22 cellular contexts compared by ENCODE assay signal in genomic region chr7:133542209-133542780, GRCh38.
"Had no signal": no experiment of that assay in that cellular context is flagged by ENCODE, and none has a peak within 500 bp of the region (broad histone marks: within the 10 kb centered on the region; RNA-seq: fewer than 3 reads in every experiment).

No MANE protein-coding gene starts in this region.

- H3K36me3 ChIP-seq: brain microvascular endothelial cell, cardiac muscle cell had no signal

- H3K4me3 ChIP-seq: cardiac muscle cell had no signal

- H3K36me3 Mint-ChIP-seq: activated naive CD4-positive, alpha-beta T cell treated with anti-CD3 and anti-CD28 coated beads, Interleukin-2, amount 50 U/mL, for 72 hours had no signal

- ATAC-seq: activated CD8-positive, alpha-beta memory T cell treated with anti-CD3 and anti-CD28 coated beads, Interleukin-2, amount 10 ng/mL, durations not matched to agents 7 days and 5 days; PC-3; T-helper 17 cell had no signal

- H3K27ac Mint-ChIP-seq: activated B cell treated with CpG ODN at 0.5 μM for 24 hours; activated CD4-positive, alpha-beta T cell treated with anti-CD3 and anti-CD28 coated beads, Interleukin-2, amount 10 ng/mL, durations not matched to agents 24 days and 14 days; activated CD8-positive, alpha-beta memory T cell treated with anti-CD3 and anti-CD28 coated beads, Interleukin-2, amount 10 ng/mL, durations not matched to agents 7 days and 5 days; activated T-helper 1 cell treated with anti-CD3 and anti-CD28 coated beads, Interleukin-12 subunit alpha, Interleukin-12 subunit beta, Interleukin-2, Interleukin-4 antibody, amounts not matched to agents 30 ng/mL and 10 ng/mL and 1 ng/mL, durations not matched to agents 14 hours and 24 hours and 36 hours; T-helper 17 cell had no signal

- H3K9me3 Mint-ChIP-seq: activated B cell treated with CpG ODN at 0.5 μM for 24 hours; activated CD4-positive, alpha-beta T cell treated with anti-CD3 and anti-CD28 coated beads, Interleukin-2, amount 10 ng/mL, durations not matched to agents 24 days and 14 days; activated naive CD4-positive, alpha-beta T cell treated with anti-CD3 and anti-CD28 coated beads, Interleukin-2, amount 50 U/mL, for 72 hours; activated T-helper 1 cell treated with anti-CD3 and anti-CD28 coated beads, Interleukin-12 subunit alpha, Interleukin-12 subunit beta, Interleukin-2, Interleukin-4 antibody, amounts not matched to agents 30 ng/mL and 10 ng/mL and 1 ng/mL, durations not matched to agents 14 hours and 24 hours and 36 hours had no signal

- H3K27ac ChIP-seq: brain microvascular endothelial cell, cardiac muscle cell had no signal

- DNase-seq: activated B cell treated with CpG ODN at 0.5 μM for 24 hours; activated CD4-positive, alpha-beta T cell treated with anti-CD3 and anti-CD28 coated beads for 1 hour; activated CD4-positive, alpha-beta T cell treated with anti-CD3 and anti-CD28 coated beads, Interleukin-2, amount 10 ng/mL, durations not matched to agents 24 days and 14 days; activated CD4-positive, alpha-beta T cell treated with anti-CD3 and anti-CD28 coated beads, Interleukin-2, amount 50 U/mL, for 48 hours; activated CD8-positive, alpha-beta memory T cell treated with anti-CD3 and anti-CD28 coated beads, Interleukin-2, amount 10 ng/mL, durations not matched to agents 7 days and 5 days; activated effector memory CD4-positive, alpha-beta T cell treated with anti-CD3 and anti-CD28 coated beads, Interleukin-2, amount 50 U/mL, for 16 hours; activated naive CD4-positive, alpha-beta T cell treated with Interleukin-2 at 50 U/mL for 16 hours; brain microvascular endothelial cell; Kasumi-1; NCI-H1105 treated with DMSO at 0.1 percent for 48 hours; NCI-H1436 treated with DMSO at 0.1 percent for 48 hours; NCI-H187; NCI-H2081 treated with DMSO at 0.1 percent for 48 hours; NCI-H446; NCI-H524; PC-3; SHP77; T-helper 17 cell; T-helper 9 cell had no signal

- H3K4me1 Mint-ChIP-seq: activated B cell treated with CpG ODN at 0.5 μM for 24 hours; activated CD4-positive, alpha-beta T cell treated with anti-CD3 and anti-CD28 coated beads, Interleukin-2, amount 10 ng/mL, durations not matched to agents 24 days and 14 days had no signal

- H3K4me3 Mint-ChIP-seq: activated B cell treated with CpG ODN at 0.5 μM for 24 hours; activated CD4-positive, alpha-beta T cell treated with anti-CD3 and anti-CD28 coated beads, Interleukin-2, amount 10 ng/mL, durations not matched to agents 24 days and 14 days; activated CD8-positive, alpha-beta memory T cell treated with anti-CD3 and anti-CD28 coated beads, Interleukin-2, amount 10 ng/mL, durations not matched to agents 7 days and 5 days; activated T-helper 1 cell treated with anti-CD3 and anti-CD28 coated beads, Interleukin-12 subunit alpha, Interleukin-12 subunit beta, Interleukin-2, Interleukin-4 antibody, amounts not matched to agents 30 ng/mL and 10 ng/mL and 1 ng/mL, durations not matched to agents 14 hours and 24 hours and 36 hours; T-helper 17 cell had no signal

- H3K27me3 Mint-ChIP-seq: activated B cell treated with CpG ODN at 0.5 μM for 24 hours; activated CD4-positive, alpha-beta T cell treated with anti-CD3 and anti-CD28 coated beads, Interleukin-2, amount 10 ng/mL, durations not matched to agents 24 days and 14 days; activated CD8-positive, alpha-beta memory T cell treated with anti-CD3 and anti-CD28 coated beads, Interleukin-2, amount 10 ng/mL, durations not matched to agents 7 days and 5 days; T-helper 17 cell had no signal

- H3K27me3 ChIP-seq: brain microvascular endothelial cell, cardiac muscle cell had no signal
